ENCODE assay signal across 8 cellular contexts in genomic region chr6:108565091-108565766, GRCh38. TPM values are rescaled to one million over a fixed set of nuclear protein-coding genes. Genes with fewer than 3 reads are reported as not detected.
DNase-seq lines count a peak whose midpoint lies in the region; ATAC-seq, FAIRE-seq and TF ChIP-seq lines count a peak whose summit lies in the region.

No MANE protein-coding gene starts in this region.

- DNase-seq in heart right ventricle (no peak), cardiac septum (ENCODE audit: low spot score) (no peak), PC-3 (peak; percentile 64), small intestine (peak; percentile 55), cerebellar nuclear complex (lab: John Stamatoyannopoulos, UW) (no peak), A673 (ENCODE audit: low spot score) (no peak)
- DNase-seq in effector memory CD4-positive, alpha-beta T cell: no peak

- intact Hi-C loops in heart right ventricle (cut with DNase I) (loop anchor here in 6 of 10 donors (1.0 to 10.0 kb wide), 5 partner anchors 27 to 110 kb away; no protein-coding TSS in a partner anchor), cardiac septum (cut with DNase I) (loop anchor here (5.0 to 10.0 kb wide), 3 partner anchors 37 to 820 kb away; partner anchors contain the start of gene CD164), PC-3 (cut with micrococcal nuclease) (no loop called here), A673 (cut with micrococcal nuclease; ENCODE audit: unreplicated experiment) (no loop called here)

- H3K36me3 ChIP-seq in heart right ventricle: peaks cover 0 to 41% (median 18%) of the 10 kb centered on the region in 9 donors
- H3K36me3 ChIP-seq in PC-3 (ENCODE audit: low read depth, low read length): peaks cover 14% of the 10 kb centered on the region; the same call in 1 of the 2 replicates
- H3K36me3 ChIP-seq in effector memory CD4-positive, alpha-beta T cell (ENCODE audit: control insufficient read depth, insufficient read depth, low read length): peaks cover 10% of the 10 kb centered on the region
- H3K36me3 ChIP-seq in small intestine (ENCODE audit: control insufficient read depth in 2 of 2, insufficient read depth in 2 of 2, low read length in 2 of 2): peaks cover 0 to 12% of the 10 kb centered on the region in 2 donors
- no peaks in the 10 kb centered on the region for H3K36me3 ChIP-seq in A673 (ENCODE audit: insufficient read depth, low read length, poor library complexity, severe bottlenecking)

- H3K27ac ChIP-seq in heart right ventricle: peak overlapping the region; percentile 23 to 100 (median 96)
- peak overlapping the region; percentile 79 for H3K27ac ChIP-seq in PC-3 (ENCODE audit: low read length)
- H3K27ac ChIP-seq in effector memory CD4-positive, alpha-beta T cell (ENCODE audit: insufficient read depth, low read length, poor library complexity, severe bottlenecking): peak overlapping the region; percentile 10
- H3K27ac ChIP-seq in small intestine (ENCODE audit: low read depth in 1 of 2, low read length in 1 of 2): peak overlapping the region; percentile 30 to 91
- no peak overlapping the region for H3K27ac ChIP-seq in A673 (ENCODE audit: low read depth, low read length, poor library complexity, severe bottlenecking)

- BruUV-seq in PC-3 (replicated peaks; lab: Mats Ljungman, UMichigan): no TSS peak
- BruUV-seq in A673 (replicated peaks; lab: Mats Ljungman, UMichigan): no TSS peak

- no peak overlapping the region for H2AFZ ChIP-seq in PC-3 (ENCODE audit: low read length)

- H3F3A ChIP-seq in PC-3 (ENCODE audit: low read length, unreplicated experiment): peaks cover 4% of the 10 kb centered on the region

- peaks cover 94% of the 10 kb centered on the region for H3K79me2 ChIP-seq in PC-3 (ENCODE audit: low read length)

- no peaks in the 10 kb centered on the region for H3K27me3 ChIP-seq in heart right ventricle
- no peaks in the 10 kb centered on the region for H3K27me3 ChIP-seq in PC-3 (ENCODE audit: low read length)
- no peaks in the 10 kb centered on the region for H3K27me3 ChIP-seq in effector memory CD4-positive, alpha-beta T cell (replicated peaks; ENCODE audit: control insufficient read depth, insufficient read depth, low read length, poor library complexity, severe bottlenecking)
- H3K27me3 ChIP-seq in small intestine (ENCODE audit: control insufficient read depth in 2 of 2, insufficient read depth in 2 of 2, low read length in 2 of 2): no peaks in the 10 kb centered on the region
- no peaks in the 10 kb centered on the region for H3K27me3 ChIP-seq in A673 (replicated peaks; ENCODE audit: insufficient read depth, low read depth, low read length, poor library complexity)

- no peaks in the 10 kb centered on the region for H3K9me2 ChIP-seq in PC-3 (replicated peaks; ENCODE audit: low read length)

- TF ChIP-seq CTCF in heart right ventricle (IDR thresholded peaks at IDR 0.05): no peak
- no peak for TF ChIP-seq CTCF in PC-3 (conservative IDR thresholded peaks at IDR 0.05; ENCODE audit: low read depth, low read length)
- TF ChIP-seq CTCF in A673 (conservative IDR thresholded peaks at IDR 0.05; ENCODE audit: low read depth, low read length): no peak

- H3K9me3 ChIP-seq in heart right ventricle (no peaks in the 10 kb centered on the region), PC-3 (ENCODE audit: low read length) (no peaks in the 10 kb centered on the region), small intestine (ENCODE audit: control insufficient read depth, low read depth) (no peaks in the 10 kb centered on the region), A673 (ENCODE audit: low read depth, low read length, poor library complexity, severe bottlenecking) (no peaks in the 10 kb centered on the region)
- H3K9me3 ChIP-seq in effector memory CD4-positive, alpha-beta T cell (ENCODE audit: control insufficient read depth, low read length): no peaks in the 10 kb centered on the region

- no peak for FAIRE-seq in small intestine (lab: Jason Lieb, UNC)

- WGBS in heart right ventricle, 2 donors: 23 to 27% methylated on average over 4 of the region's 4 CpGs
- 16 to 30% (median 23%) methylated on average over 4 of the region's 4 CpGs for WGBS in small intestine, 3 donors

- ATAC-seq in heart right ventricle (no peak), HG02973 (IDR thresholded peaks at IDR 0.05; ENCODE audit: unreplicated experiment) (peak; percentile 60), PC-3 (no peak)

- POLR2A ChIA-PET in PC-3 (lab: Charles Lee; ENCODE audit: unreplicated experiment) (interaction anchor here (0.6 kb wide), 1 partner anchor 499 kb away, joined by 4 read pairs; no protein-coding TSS in a partner anchor), A673 (lab: Charles Lee; ENCODE audit: low non-redundant PET) (no interaction called here)

- peak overlapping the region; percentile 82 for H3K4me2 ChIP-seq in PC-3 (ENCODE audit: low read length)

- peaks cover 12 to 79% (median 66%) of the 10 kb centered on the region in 9 donors for H3K4me1 ChIP-seq in heart right ventricle
- H3K4me1 ChIP-seq in PC-3 (ENCODE audit: insufficient read depth, low read length): peaks cover 33% of the 10 kb centered on the region
- peaks cover 29% of the 10 kb centered on the region for H3K4me1 ChIP-seq in effector memory CD4-positive, alpha-beta T cell (ENCODE audit: control insufficient read depth, insufficient read depth, low read length, poor library complexity, severe bottlenecking)
- peaks cover 5 to 28% of the 10 kb centered on the region in 2 donors for H3K4me1 ChIP-seq in small intestine (ENCODE audit: control insufficient read depth in 2 of 2, insufficient read depth in 1 of 2, low read depth in 1 of 2, low read length in 1 of 2)
- peaks cover 26% of the 10 kb centered on the region for H3K4me1 ChIP-seq in A673 (ENCODE audit: insufficient read depth, low read length, poor library complexity, severe bottlenecking)

- H4K20me1 ChIP-seq in PC-3 (ENCODE audit: low read length): peaks cover 35% of the 10 kb centered on the region

- peak overlapping the region; percentile 28; the same call in 1 of the 2 replicates for H3K9ac ChIP-seq in PC-3 (ENCODE audit: low read length)

- H3K4me3 ChIP-seq in heart right ventricle (peak overlapping the region in 7 of 10 donors; percentile 3 to 93 (median 23)), PC-3 (ENCODE audit: low read length) (peak overlapping the region; percentile 95), small intestine (ENCODE audit: low read depth in 1 of 2, low read length in 2 of 2) (no peak overlapping the region), A673 (ENCODE audit: low read depth, low read length, poor library complexity, severe bottlenecking) (no peak overlapping the region)
- H3K4me3 ChIP-seq in effector memory CD4-positive, alpha-beta T cell (ENCODE audit: insufficient read depth, low read depth, low read length, poor library complexity, severe bottlenecking): no peak overlapping the region

- CTCF ChIA-PET in PC-3 (lab: Charles Lee) (no interaction called here), A673 (lab: Charles Lee) (no interaction called here)

RNA-seq across cellular contexts. Expression of gene FOXO3, which starts 4.5 kb away (rescaled TPM):
- total RNA-seq in heart right ventricle: 10 to 100 TPM; 29.4 to 52.6 (median 37.7) TPM
- polyA plus RNA-seq in heart right ventricle: 10 to 100 TPM; 16.8 to 19.3 TPM
- 32.1 TPM for total RNA-seq in cardiac septum
- 12.8 and 19.9 TPM in 2 replicates for total RNA-seq in PC-3 (2014; rRNA removed)
- polyA plus RNA-seq in small intestine: 10 to 100 TPM in 2 of 3 donors, 1 to 10 TPM in 1; 8.7 to 16.8 (median 11.9) TPM
- 16.8 and 19.3 TPM in 2 replicates for total RNA-seq in A673 (2021)

Comparison
In these comparisons a context has a peak if more than half of its experiments do, and no peak if none do; other contexts are left out.
1. DNase-seq: peak in PC-3 (single experiment) and small intestine (single experiment); none in heart right ventricle (0 of 2), cardiac septum (single experiment), effector memory CD4-positive, alpha-beta T cell (0 of 3), cerebellar nuclear complex (0 of 2) and A673 (single experiment).
2. H3K4me3 ChIP-seq: peak in heart right ventricle (7 of 10) and PC-3 (single experiment); none in effector memory CD4-positive, alpha-beta T cell (single experiment), small intestine (0 of 2) and A673 (single experiment).
3. intact Hi-C loops: an anchor here in heart right ventricle (1.0 to 10.0 kb wide) and cardiac septum (5.0 to 10.0 kb wide); none called in PC-3 and A673.